ENCODE assay signal across 13 cellular contexts in the genomic region with DNA sequence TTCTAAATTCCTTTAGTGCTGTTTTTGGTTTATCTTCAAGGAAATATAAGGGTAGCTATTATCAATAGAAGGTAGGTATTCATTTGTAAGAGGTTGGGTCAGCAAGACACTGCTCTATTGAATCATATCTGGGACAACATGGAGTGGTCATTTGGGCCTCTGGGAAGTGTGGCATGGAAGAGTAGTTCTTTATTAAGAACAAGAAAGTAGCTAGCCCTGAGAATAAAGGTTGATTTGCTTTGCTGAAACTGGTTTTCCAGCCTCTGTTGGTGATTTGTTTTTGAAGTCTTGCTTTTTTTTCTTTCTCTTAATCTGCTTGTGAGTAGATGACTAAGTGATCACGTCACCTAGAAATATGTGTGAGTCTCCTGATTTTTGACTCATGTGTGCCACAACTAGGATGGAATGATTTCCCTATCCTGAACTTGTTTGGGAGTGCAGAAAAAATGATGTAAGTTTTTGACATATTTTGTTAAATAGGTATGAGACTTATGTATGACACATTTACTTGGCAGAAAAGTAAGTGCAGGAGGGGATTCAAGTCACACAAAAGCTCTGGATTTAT.
DNase-seq lines count a peak whose midpoint lies in the region; ATAC-seq, FAIRE-seq and TF ChIP-seq lines count a peak whose summit lies in the region.
"Had no signal": no experiment of that assay in that cellular context is flagged by ENCODE, and none has a peak within 500 bp of the region (broad histone marks: within the 10 kb centered on the region; RNA-seq: fewer than 3 reads in every experiment).

No MANE protein-coding gene starts in this region.

- no peaks in the 10 kb centered on the region for H3K4me1 ChIP-seq in HepG2 (ENCODE audit: insufficient read depth, low read length)
- H3K4me1 ChIP-seq in right lobe of liver, result no peaks in the 10 kb centered on the region
- H3K4me1 ChIP-seq in Karpas-422 (ENCODE audit: low read length), result no peaks in the 10 kb centered on the region
- H3K4me1 ChIP-seq: prostate gland had no signal

- H3K27me3 ChIP-seq in HepG2 (ENCODE audit: control insufficient read depth in 1 of 2, insufficient read depth in 2 of 2, low read length in 2 of 2) (no peaks in the 10 kb centered on the region), right lobe of liver (no peaks in the 10 kb centered on the region), Karpas-422 (ENCODE audit: low read length) (no peaks in the 10 kb centered on the region)

- 3% methylated on average over 1 of the region's 1 CpG for WGBS in HepG2 (ENCODE audit: low lambda C conversion rate)
- WGBS in right lobe of liver (ENCODE audit: insufficient coverage, low coverage, low lambda C conversion rate, missing lambda C conversion rate), result 39% methylated on average over 1 of the region's 1 CpG

- no peak for ATAC-seq in HepG2
- no peak for ATAC-seq in right lobe of liver

- POLR2A ChIA-PET in HepG2 (lab: Yijun Ruan, JAX), result no interaction called here

- in situ Hi-C loops in HepG2 (cut with HindIII; ENCODE audit: extremely low pct_ligation_motif_present, low pct_unique_long_range_greater_than_20kb), result no loop called here

- BruUV-seq in HepG2 (replicated peaks; lab: Mats Ljungman, UMichigan), result no TSS peak

- TF ChIP-seq EP300 in HepG2 (IDR thresholded peaks at IDR 0.05; ENCODE audit: low read depth in 2 of 2, low read length in 2 of 2), result no peak
- no peak for TF ChIP-seq EP300 in HepG2 (CRISPR knock-in tag; IDR thresholded peaks at IDR 0.05; ENCODE audit: borderline replicate concordance)

- no peaks in the 10 kb centered on the region for H3K79me2 ChIP-seq in HepG2 (ENCODE audit: insufficient read depth, low read length)
- no peaks in the 10 kb centered on the region for H3K79me2 ChIP-seq in Karpas-422 (ENCODE audit: low read length)

- H2AFZ ChIP-seq in HepG2 (ENCODE audit: low read length) (no peak overlapping the region), Karpas-422 (ENCODE audit: low read length) (no peak overlapping the region)

- no peaks in the 10 kb centered on the region for H3K9me2 ChIP-seq in Karpas-422 (replicated peaks; ENCODE audit: insufficient read depth, low read length)

- CTCF ChIA-PET in HepG2 (lab: Yijun Ruan, JAX; ENCODE audit: low intra/inter-chr PET ratio, low total read pairs), result no interaction called here

- DNase-seq in HepG2 (ENCODE audit: low spot score) (no peak), right lobe of liver (no peak), amniotic epithelial cell (ENCODE audit: low read depth) (peak; percentile 93), foreskin fibroblast (peak; percentile 79 to 88), urothelium cell line (ENCODE audit: low spot score) (peak; percentile 48), NCI-H748 treated with DMSO at 0.1 percent for 48 hours (lab: John Stamatoyannopoulos, UW) (no peak), Karpas-422 (no peak)
- no peak for DNase-seq in effector CD4-positive, alpha-beta T cell
- DNase-seq: activated CD4-positive, alpha-beta T cell treated with anti-CD3 and anti-CD28 coated beads for 48 hours; hippocampal formation; NCI-H1105 had no signal

- H3K4me3 ChIP-seq in HepG2 (replicated peaks in 1 of 3; ENCODE audit: insufficient read depth in 1 of 3, low read depth in 2 of 3, low read length in 3 of 3), result no peak overlapping the region
- no peak overlapping the region for H3K4me3 ChIP-seq in right lobe of liver
- H3K4me3 ChIP-seq in foreskin fibroblast (ENCODE audit: low read depth in 1 of 2, low read length in 2 of 2), result no peak overlapping the region
- no peak overlapping the region for H3K4me3 ChIP-seq in Karpas-422 (ENCODE audit: low read length)
- H3K4me3 ChIP-seq: prostate gland had no signal

- no peak overlapping the region for H3K27ac ChIP-seq in HepG2 (ENCODE audit: extremely low read length, insufficient read depth, low read length)
- no peak overlapping the region for H3K27ac ChIP-seq in right lobe of liver
- H3K27ac ChIP-seq in Karpas-422 (ENCODE audit: low read length), result no peak overlapping the region
- H3K27ac ChIP-seq: prostate gland had no signal

- intact Hi-C loops in HepG2 (cut with micrococcal nuclease; ENCODE audit: unreplicated experiment) (no loop called here), right lobe of liver (cut with DNase I) (no loop called here)

- no peak for TF ChIP-seq RAD21 in HepG2 (CRISPR knock-in tag; IDR thresholded peaks at IDR 0.05)

- no peaks in the 10 kb centered on the region for H4K20me1 ChIP-seq in HepG2 (ENCODE audit: insufficient read depth, low read length)
- H4K20me1 ChIP-seq in Karpas-422 (ENCODE audit: insufficient read depth, low read depth, low read length), result no peaks in the 10 kb centered on the region

- no peaks in the 10 kb centered on the region for H3K36me3 ChIP-seq in HepG2 (replicated peaks in 1 of 2; ENCODE audit: control insufficient read depth in 1 of 2, insufficient read depth in 2 of 2, low read length in 2 of 2)
- H3K36me3 ChIP-seq in right lobe of liver, result no peaks in the 10 kb centered on the region
- no peaks in the 10 kb centered on the region for H3K36me3 ChIP-seq in Karpas-422 (ENCODE audit: insufficient read depth, low read length)
- H3K36me3 ChIP-seq: prostate gland had no signal

- TF ChIP-seq POLR2A in HepG2 (IDR thresholded peaks at IDR 0.05; ENCODE audit: insufficient read depth in 1 of 2, low read depth in 2 of 2, low read length in 2 of 2) (no peak), right lobe of liver (IDR thresholded peaks at IDR 0.05) (no peak)

- H3K9me3 ChIP-seq in HepG2 (ENCODE audit: low read length) (no peaks in the 10 kb centered on the region), right lobe of liver (no peaks in the 10 kb centered on the region), Karpas-422 (ENCODE audit: low read length) (no peaks in the 10 kb centered on the region)
- H3K9me3 ChIP-seq: prostate gland had no signal

- H3K9ac ChIP-seq in HepG2 (ENCODE audit: insufficient read depth, low read depth, low read length) (no peak overlapping the region), Karpas-422 (ENCODE audit: low read length) (no peak overlapping the region)

- FAIRE-seq in HepG2 (lab: Jason Lieb, UNC) (no peak), urothelium cell line (lab: Jason Lieb, UNC) (no peak)
- FAIRE-seq: A204.1 had no signal

- TF ChIP-seq CTCF in HepG2 (CRISPR knock-in tag; IDR thresholded peaks at IDR 0.05) (no peak), right lobe of liver (IDR thresholded peaks at IDR 0.05) (no peak), foreskin fibroblast (IDR thresholded peaks at IDR 0.05; ENCODE audit: low read depth, low read length) (no peak)

- no peak overlapping the region for H3K4me2 ChIP-seq in HepG2 (ENCODE audit: low read depth, low read length)
- no peak overlapping the region for H3K4me2 ChIP-seq in Karpas-422 (ENCODE audit: low read depth, low read length, poor library complexity, severe bottlenecking)

TF ChIP-seq in HepG2, 621 proteins besides CTCF, POLR2A, EP300 and RAD21:
- TF ChIP-seq SRF (IDR thresholded peaks at IDR 0.05; ENCODE audit: low read depth, low read length) (no peak), ATF7 (IDR thresholded peaks at IDR 0.05) (peak; percentile 25; the same call in 1 of the 2 replicates), ATF7 (CRISPR knock-in tag; IDR thresholded peaks at IDR 0.05) (no peak), ZSCAN21 (CRISPR knock-in tag; IDR thresholded peaks at IDR 0.05; ENCODE audit: borderline replicate concordance) (no peak), CREB1 (IDR thresholded peaks at IDR 0.05) (peak; percentile 44; the same call in 1 of the 2 replicates), CREB1 (CRISPR knock-in tag; IDR thresholded peaks at IDR 0.05) (no peak)

Comparison
In these comparisons a context has a peak if more than half of its experiments do, and no peak if none do; other contexts are left out.
1. DNase-seq: peak in amniotic epithelial cell (single experiment), foreskin fibroblast (2 of 2) and urothelium cell line (single experiment); none in HepG2 (single experiment), right lobe of liver (0 of 3), effector CD4-positive, alpha-beta T cell (single experiment), NCI-H748 treated with DMSO at 0.1 percent for 48 hours (single experiment) and Karpas-422 (single experiment).